11 cellular contexts compared by ENCODE assay signal in genomic region chr14:95043732-95044462, GRCh38.
"Had no signal": no experiment of that assay in that cellular context is flagged by ENCODE, and none has a peak within 500 bp of the region (broad histone marks: within the 10 kb centered on the region; RNA-seq: fewer than 3 reads in every experiment).

No MANE protein-coding gene starts in this region.

- H3K27me3 ChIP-seq: tibial artery had no signal

- ATAC-seq: activated T-helper 17 cell treated with anti-CD3 and anti-CD28 coated beads, Interleukin-2, amount 50 U/mL, for 72 hours; effector memory CD8-positive, alpha-beta T cell; left lung; stimulated activated effector memory CD8-positive, alpha-beta T cell treated with anti-CD3 and anti-CD28 coated beads, Interleukin-12 subunit alpha, Interleukin-12 subunit beta, amount 100 ng/mL, for 72 hours had no signal

- H3K36me3 ChIP-seq: adrenal gland, left lung, tibial artery had no signal

- H3K9me3 ChIP-seq: adrenal gland, left lung, tibial artery had no signal

- DNase-seq: activated CD4-positive, alpha-beta memory T cell treated with anti-CD3 and anti-CD28 coated beads for 36 hours; activated CD4-positive, alpha-beta T cell treated with anti-CD3 and anti-CD28 coated beads for 1 hour; effector memory CD8-positive, alpha-beta T cell; foreskin fibroblast had no signal

- H3K4me1 ChIP-seq: adrenal gland, left lung, parathyroid adenoma had no signal

- H3K4me3 ChIP-seq: adrenal gland, left lung, smooth muscle cell, tibial artery had no signal

- H3K27ac ChIP-seq: adrenal gland, left lung, parathyroid adenoma, tibial artery had no signal
